In genomic region chr9:120860083-120860482, GRCh38 we compare ENCODE assay signal across 26 cellular contexts.
"Had no signal": no experiment of that assay in that cellular context is flagged by ENCODE, and none has a peak within 500 bp of the region (broad histone marks: within the 10 kb centered on the region; RNA-seq: fewer than 3 reads in every experiment).

No MANE protein-coding gene starts in this region.

- H3K4me3 ChIP-seq: esophagus muscularis mucosa, heart left ventricle, ovary, prostate gland, skin epidermis, stomach, thyroid gland, upper lobe of right lung had no signal

- H3K27ac Mint-ChIP-seq: dendritic cell treated with granulocyte-macrophage colony-stimulating factor and Interleukin-4, amounts not matched to agents 40 ng/mL and 50 ng/mL, for 4 days; mesothelial cell of epicardium; stimulated activated naive B cell treated with anti-CD40 and anti-IgM and Interleukin-4, amounts not matched to agents 10 μg/mL and 1 μg/mL and 100 μg/mL, for 72 hours had no signal

- H3K4me3 Mint-ChIP-seq: dendritic cell treated with granulocyte-macrophage colony-stimulating factor and Interleukin-4, amounts not matched to agents 40 ng/mL and 50 ng/mL, for 4 days; immature natural killer cell; mesothelial cell of epicardium; naive thymus-derived CD4-positive, alpha-beta T cell; stimulated activated naive B cell treated with anti-CD40 and anti-IgM and Interleukin-4, amounts not matched to agents 10 μg/mL and 1 μg/mL and 100 μg/mL, for 72 hours had no signal

- H3K9me3 ChIP-seq: esophagus muscularis mucosa, heart left ventricle, ovary, prostate gland, stomach, thyroid gland, upper lobe of right lung had no signal

- DNase-seq: activated CD8-positive, alpha-beta memory T cell treated with anti-CD3 and anti-CD28 coated beads, Interleukin-2, amount 50 U/mL, for 4 hours; activated effector memory CD4-positive, alpha-beta T cell treated with Interleukin-2 at 50 U/mL for 16 hours; activated naive CD4-positive, alpha-beta T cell treated with Interleukin-2 at 50 U/mL for 16 hours; activated T-cell treated with anti-CD3 and anti-CD28 coated beads, Interleukin-2, amount 50 U/mL, for 1 hour; amygdala; caudate nucleus; foreskin keratinocyte; heart left ventricle; hypothalamus; immature natural killer cell; naive thymus-derived CD4-positive, alpha-beta T cell; ovary; retina; stimulated activated CD4-positive, alpha-beta T cell treated with anti-CD3 and anti-CD28 coated beads, Interleukin-12 subunit alpha, Interleukin-12 subunit beta, amount 100 ng/mL, for 4 hours; stimulated activated CD4-positive, alpha-beta T cell treated with anti-CD3 and anti-CD28 coated beads, Interleukin-4, amount 100 ng/mL, for 24 hours; stimulated activated naive B cell treated with anti-CD40 and anti-IgM and Interleukin-4, amounts not matched to agents 10 μg/mL and 1 μg/mL and 100 μg/mL, for 72 hours; stomach; T-helper 2 cell; thyroid gland; upper lobe of right lung had no signal

- H3K36me3 ChIP-seq: ovary, thyroid gland had no signal

- H3K9me3 Mint-ChIP-seq: dendritic cell treated with granulocyte-macrophage colony-stimulating factor and Interleukin-4, amounts not matched to agents 40 ng/mL and 50 ng/mL, for 4 days; immature natural killer cell; mesothelial cell of epicardium; naive thymus-derived CD4-positive, alpha-beta T cell; stimulated activated naive B cell treated with anti-CD40 and anti-IgM and Interleukin-4, amounts not matched to agents 10 μg/mL and 1 μg/mL and 100 μg/mL, for 72 hours had no signal

- ATAC-seq: foreskin keratinocyte; heart left ventricle; naive thymus-derived CD4-positive, alpha-beta T cell; sciatic nerve; stimulated activated naive B cell treated with anti-CD40 and anti-IgM and Interleukin-4, amounts not matched to agents 10 μg/mL and 1 μg/mL and 100 μg/mL, for 72 hours; upper lobe of right lung had no signal

- H3K27me3 Mint-ChIP-seq: dendritic cell treated with granulocyte-macrophage colony-stimulating factor and Interleukin-4, amounts not matched to agents 40 ng/mL and 50 ng/mL, for 4 days; naive thymus-derived CD4-positive, alpha-beta T cell; stimulated activated naive B cell treated with anti-CD40 and anti-IgM and Interleukin-4, amounts not matched to agents 10 μg/mL and 1 μg/mL and 100 μg/mL, for 72 hours had no signal

- H3K27ac ChIP-seq: esophagus muscularis mucosa, foreskin keratinocyte, heart left ventricle, ovary, prostate gland, skin epidermis, stomach, thyroid gland, upper lobe of right lung had no signal

- H3K4me1 ChIP-seq: esophagus muscularis mucosa, foreskin keratinocyte, thyroid gland, upper lobe of right lung had no signal
